In genomic region chr16:35195173-35195863, GRCh38 we compare ENCODE assay signal across 12 cellular contexts.
"Had no signal": no experiment of that assay in that cellular context is flagged by ENCODE, and none has a peak within 500 bp of the region (broad histone marks: within the 10 kb centered on the region; RNA-seq: fewer than 3 reads in every experiment).

No MANE protein-coding gene starts in this region.

- H3K36me3 ChIP-seq: stomach had no signal

- H3K4me1 ChIP-seq: stomach had no signal

- DNase-seq: activated CD4-positive, alpha-beta T cell treated with anti-CD3 and anti-CD28 coated beads, Interleukin-2, amount 50 U/mL, for 1 hour; activated CD4-positive, CD25-positive, alpha-beta regulatory T cell; activated effector memory CD4-positive, alpha-beta T cell treated with anti-CD3 and anti-CD28 coated beads, Interleukin-2, amount 50 U/mL, for 16 hours; activated T-cell treated with anti-CD3 and anti-CD28 coated beads, Interleukin-2, amount 50 U/mL, for 1 hour; amygdala; dermis blood vessel endothelial cell; hypothalamus; naive thymus-derived CD8-positive, alpha-beta T cell; nucleus accumbens; small intestine; stomach had no signal

- H3K4me3 ChIP-seq: mucosa of descending colon, stomach had no signal

- H3K27me3 ChIP-seq: stomach had no signal

- H3K27ac ChIP-seq: stomach had no signal
